8 cellular contexts compared by ENCODE assay signal in the genomic region with DNA sequence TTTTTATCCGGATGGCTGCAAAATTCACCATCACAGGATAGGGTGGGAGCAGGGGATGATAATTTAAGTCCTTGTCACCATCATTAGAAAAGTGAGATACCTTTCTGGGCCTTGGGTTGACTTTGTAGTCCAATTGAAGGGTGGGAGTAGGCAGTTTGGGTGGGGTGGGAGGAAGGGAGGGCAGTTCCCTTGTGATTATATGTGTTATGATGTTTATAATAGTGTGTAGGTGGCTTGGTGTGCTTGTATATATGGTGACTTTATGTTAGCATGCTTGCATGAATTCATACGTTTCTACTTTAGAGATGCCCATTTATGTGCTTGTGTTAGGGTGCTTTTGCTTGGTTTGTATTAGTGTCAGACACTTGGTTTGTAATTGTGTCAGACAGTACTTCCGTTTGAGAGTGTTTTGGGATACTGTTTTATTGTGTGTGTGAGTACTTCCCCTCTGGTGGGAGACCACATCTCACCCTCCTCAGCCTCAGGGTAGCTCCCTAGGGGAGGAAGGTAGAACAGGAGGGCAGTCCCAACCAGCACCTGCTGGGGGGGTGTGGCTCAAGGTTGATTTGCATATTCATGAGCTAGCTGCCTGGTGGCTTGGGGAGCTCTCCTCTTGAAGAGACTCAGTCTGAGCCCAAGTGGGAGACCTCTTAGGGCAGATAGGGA.
DNase-seq lines count a peak whose midpoint lies in the region; ATAC-seq and TF ChIP-seq lines count a peak whose summit lies in the region.
"Had no signal": no experiment of that assay in that cellular context is flagged by ENCODE, and none has a peak within 500 bp of the region (broad histone marks: within the 10 kb centered on the region; RNA-seq: fewer than 3 reads in every experiment).

No MANE protein-coding gene starts in this region.

- no peak for TF ChIP-seq CTCF in GM20000 (IDR thresholded peaks at IDR 0.05; ENCODE audit: extremely low read depth, missing control alignments)

- DNase-seq in GM20000 (ENCODE audit: low spot score) (peak; percentile 60), germinal center (ENCODE audit: low spot score) (peak; percentile 87), NCI-H1694 treated with DMSO at 0.1 percent for 48 hours (lab: John Stamatoyannopoulos, UW) (no peak), NCI-H1048 (lab: John Stamatoyannopoulos, UW) (no peak), NCI-H345 (lab: John Stamatoyannopoulos, UW) (no peak)
- DNase-seq: activated CD4-positive, alpha-beta T cell treated with anti-CD3 and anti-CD28 coated beads, Interleukin-2, amount 10 ng/mL, durations not matched to agents 7 days and 5 days had no signal

- ATAC-seq in GM18498 (IDR thresholded peaks at IDR 0.05; ENCODE audit: unreplicated experiment) (peak; percentile 71), HG03469 (IDR thresholded peaks at IDR 0.05; ENCODE audit: unreplicated experiment) (peak; percentile 49)

Comparison
In these comparisons a context has a peak if more than half of its experiments do, and no peak if none do; other contexts are left out.
1. DNase-seq: peak in GM20000 (single experiment) and germinal center (single experiment); none in NCI-H1694 treated with DMSO at 0.1 percent for 48 hours (single experiment), NCI-H1048 (single experiment) and NCI-H345 (single experiment).